In genomic region chr3:96977671-96978070, GRCh38 we compare ENCODE assay signal across 35 cellular contexts.
"Had no signal": no experiment of that assay in that cellular context is flagged by ENCODE, and none has a peak within 500 bp of the region (broad histone marks: within the 10 kb centered on the region; RNA-seq: fewer than 3 reads in every experiment).

No MANE protein-coding gene starts in this region.

- H3K4me3 ChIP-seq: MG63 had no signal

- H3K27ac ChIP-seq: KMS-11 had no signal

- H3K36me3 ChIP-seq: MG63 had no signal

- H3K27me3 ChIP-seq: MG63 had no signal

- DNase-seq: Karpas-422, Kasumi-1, KG1, MG63, MM.1S, MV-4-11, NCI-H1048, NCI-H1092, NCI-H1092 treated with DMSO at 0.1 percent for 48 hours, NCI-H1105, NCI-H1105 treated with DMSO at 0.1 percent for 48 hours, NCI-H1417, NCI-H1417 treated with DMSO at 0.1 percent for 48 hours, NCI-H1436, NCI-H1436 treated with DMSO at 0.1 percent for 48 hours, NCI-H146, NCI-H1694, NCI-H1694 treated with DMSO at 0.1 percent for 48 hours, NCI-H187, NCI-H187 treated with DMSO at 0.1 percent for 48 hours, NCI-H1930, NCI-H2029, NCI-H2029 treated with DMSO at 0.1 percent for 48 hours, NCI-H2081, NCI-H2081 treated with DMSO at 0.1 percent for 48 hours, NCI-H2107, NCI-H2171, NCI-H2171 treated with DMSO at 0.1 percent for 48 hours, NCI-H2227 treated with DMSO at 0.1 percent for 48 hours, NCI-H226, NCI-H345, NCI-H446, NCI-H446 treated with DMSO at 0.1 percent for 48 hours, NCI-H510A had no signal

- H3K9me3 ChIP-seq: MG63 had no signal
